ENCODE assay signal across 1 cellular context in the genomic region with DNA sequence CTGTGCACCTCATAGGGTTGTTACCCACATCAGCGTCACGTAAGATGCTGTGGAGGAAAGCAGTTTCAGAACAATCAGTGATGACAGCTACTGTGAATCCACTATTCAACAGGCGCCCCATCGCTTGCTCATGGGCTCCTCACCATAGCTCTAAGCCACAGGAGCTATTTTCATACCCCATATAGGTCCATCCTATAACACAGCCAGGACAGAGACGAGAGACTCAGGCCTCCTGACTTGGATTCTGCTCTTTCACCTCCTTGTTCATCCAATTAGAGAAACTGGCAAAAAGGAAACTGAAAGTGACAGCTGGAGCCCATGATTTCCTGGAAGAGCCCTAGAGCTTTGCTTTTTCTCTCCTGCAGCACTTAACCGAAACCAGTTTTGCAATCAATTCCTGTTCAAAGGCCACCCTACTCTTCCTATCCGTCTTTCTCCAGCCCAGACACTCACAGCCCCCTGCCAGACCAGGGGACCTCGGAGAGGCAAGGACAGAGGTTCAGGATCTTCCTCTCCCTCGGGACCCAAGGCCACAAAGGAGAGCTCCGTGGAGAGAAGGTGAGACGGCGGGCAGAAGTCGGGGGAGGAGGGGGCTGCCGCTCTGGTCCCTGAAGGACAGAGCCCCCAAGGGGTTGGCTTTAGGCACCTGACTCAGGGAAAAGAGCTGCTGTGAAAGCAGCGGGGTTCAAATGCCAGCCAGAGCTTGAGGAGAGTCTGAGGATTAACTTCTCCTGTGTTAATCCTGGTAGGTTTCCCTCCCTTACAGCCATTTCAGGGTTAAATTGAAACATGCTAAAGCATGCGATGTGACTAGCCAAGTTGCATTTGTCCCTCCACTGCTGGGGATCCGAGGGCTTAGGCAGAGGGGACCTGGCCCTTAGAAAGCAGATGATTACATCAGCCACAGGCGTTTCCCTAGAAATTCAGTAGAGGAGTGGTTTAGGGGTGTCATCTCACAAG.
TF ChIP-seq lines count a peak whose summit lies in the region.

APOL6 (plus strand) TSS at position 381 of the 960 bp plus-strand sequence. CDS start 7,980 bp downstream, outside the sequence.

TF ChIP-seq in HepG2, 621 proteins besides CTCF, POLR2A, EP300 and RAD21 (continued from another document and continues in another):
- TF ChIP-seq PRDM15 (CRISPR knock-in tag; IDR thresholded peaks at IDR 0.05) = no peak
- TF ChIP-seq MTF2 (CRISPR knock-in tag; IDR thresholded peaks at IDR 0.05; ENCODE audit: borderline replicate concordance) = no peak
- TF ChIP-seq, protein P1, sequence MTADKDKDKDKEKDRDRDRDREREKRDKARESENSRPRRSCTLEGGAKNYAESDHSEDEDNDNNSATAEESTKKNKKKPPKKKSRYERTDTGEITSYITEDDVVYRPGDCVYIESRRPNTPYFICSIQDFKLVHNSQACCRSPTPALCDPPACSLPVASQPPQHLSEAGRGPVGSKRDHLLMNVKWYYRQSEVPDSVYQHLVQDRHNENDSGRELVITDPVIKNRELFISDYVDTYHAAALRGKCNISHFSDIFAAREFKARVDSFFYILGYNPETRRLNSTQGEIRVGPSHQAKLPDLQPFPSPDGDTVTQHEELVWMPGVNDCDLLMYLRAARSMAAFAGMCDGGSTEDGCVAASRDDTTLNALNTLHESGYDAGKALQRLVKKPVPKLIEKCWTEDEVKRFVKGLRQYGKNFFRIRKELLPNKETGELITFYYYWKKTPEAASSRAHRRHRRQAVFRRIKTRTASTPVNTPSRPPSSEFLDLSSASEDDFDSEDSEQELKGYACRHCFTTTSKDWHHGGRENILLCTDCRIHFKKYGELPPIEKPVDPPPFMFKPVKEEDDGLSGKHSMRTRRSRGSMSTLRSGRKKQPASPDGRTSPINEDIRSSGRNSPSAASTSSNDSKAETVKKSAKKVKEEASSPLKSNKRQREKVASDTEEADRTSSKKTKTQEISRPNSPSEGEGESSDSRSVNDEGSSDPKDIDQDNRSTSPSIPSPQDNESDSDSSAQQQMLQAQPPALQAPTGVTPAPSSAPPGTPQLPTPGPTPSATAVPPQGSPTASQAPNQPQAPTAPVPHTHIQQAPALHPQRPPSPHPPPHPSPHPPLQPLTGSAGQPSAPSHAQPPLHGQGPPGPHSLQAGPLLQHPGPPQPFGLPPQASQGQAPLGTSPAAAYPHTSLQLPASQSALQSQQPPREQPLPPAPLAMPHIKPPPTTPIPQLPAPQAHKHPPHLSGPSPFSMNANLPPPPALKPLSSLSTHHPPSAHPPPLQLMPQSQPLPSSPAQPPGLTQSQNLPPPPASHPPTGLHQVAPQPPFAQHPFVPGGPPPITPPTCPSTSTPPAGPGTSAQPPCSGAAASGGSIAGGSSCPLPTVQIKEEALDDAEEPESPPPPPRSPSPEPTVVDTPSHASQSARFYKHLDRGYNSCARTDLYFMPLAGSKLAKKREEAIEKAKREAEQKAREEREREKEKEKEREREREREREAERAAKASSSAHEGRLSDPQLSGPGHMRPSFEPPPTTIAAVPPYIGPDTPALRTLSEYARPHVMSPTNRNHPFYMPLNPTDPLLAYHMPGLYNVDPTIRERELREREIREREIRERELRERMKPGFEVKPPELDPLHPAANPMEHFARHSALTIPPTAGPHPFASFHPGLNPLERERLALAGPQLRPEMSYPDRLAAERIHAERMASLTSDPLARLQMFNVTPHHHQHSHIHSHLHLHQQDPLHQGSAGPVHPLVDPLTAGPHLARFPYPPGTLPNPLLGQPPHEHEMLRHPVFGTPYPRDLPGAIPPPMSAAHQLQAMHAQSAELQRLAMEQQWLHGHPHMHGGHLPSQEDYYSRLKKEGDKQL (CRISPR knock-in tag; IDR thresholded peaks at IDR 0.05; ENCODE audit: low read depth) = no peak
- no peak for TF ChIP-seq NBN (conservative IDR thresholded peaks at IDR 0.05)
- TF ChIP-seq SRF (IDR thresholded peaks at IDR 0.05; ENCODE audit: low read depth, low read length) = no peak
- TF ChIP-seq ZNF883 (CRISPR knock-in tag; IDR thresholded peaks at IDR 0.05; ENCODE audit: not compliant biosample characterization) = no peak
- TF ChIP-seq ZNF615 (CRISPR knock-in tag; IDR thresholded peaks at IDR 0.05; ENCODE audit: borderline replicate concordance) = no peak
- TF ChIP-seq U2AF2 (IDR thresholded peaks at IDR 0.05; ENCODE audit: low read depth, low read length) = no peak
- TF ChIP-seq, protein P2, sequence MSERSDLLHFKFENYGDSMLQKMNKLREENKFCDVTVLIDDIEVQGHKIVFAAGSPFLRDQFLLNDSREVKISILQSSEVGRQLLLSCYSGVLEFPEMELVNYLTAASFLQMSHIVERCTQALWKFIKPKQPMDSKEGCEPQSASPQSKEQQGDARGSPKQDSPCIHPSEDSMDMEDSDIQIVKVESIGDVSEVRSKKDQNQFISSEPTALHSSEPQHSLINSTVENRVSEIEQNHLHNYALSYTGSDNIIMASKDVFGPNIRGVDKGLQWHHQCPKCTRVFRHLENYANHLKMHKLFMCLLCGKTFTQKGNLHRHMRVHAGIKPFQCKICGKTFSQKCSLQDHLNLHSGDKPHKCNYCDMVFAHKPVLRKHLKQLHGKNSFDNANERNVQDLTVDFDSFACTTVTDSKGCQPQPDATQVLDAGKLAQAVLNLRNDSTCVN (CRISPR knock-in tag; IDR thresholded peaks at IDR 0.05; ENCODE audit: borderline replicate concordance) = no peak
- peak; percentile 81; the same call in 1 of the 2 replicates for TF ChIP-seq ZNF280D (CRISPR knock-in tag; IDR thresholded peaks at IDR 0.05)
- no peak for TF ChIP-seq ZNF629 (CRISPR knock-in tag; conservative IDR thresholded peaks at IDR 0.05)
- TF ChIP-seq NR3C1 (CRISPR knock-in tag; IDR thresholded peaks at IDR 0.05) = no peak
- TF ChIP-seq, protein P3, sequence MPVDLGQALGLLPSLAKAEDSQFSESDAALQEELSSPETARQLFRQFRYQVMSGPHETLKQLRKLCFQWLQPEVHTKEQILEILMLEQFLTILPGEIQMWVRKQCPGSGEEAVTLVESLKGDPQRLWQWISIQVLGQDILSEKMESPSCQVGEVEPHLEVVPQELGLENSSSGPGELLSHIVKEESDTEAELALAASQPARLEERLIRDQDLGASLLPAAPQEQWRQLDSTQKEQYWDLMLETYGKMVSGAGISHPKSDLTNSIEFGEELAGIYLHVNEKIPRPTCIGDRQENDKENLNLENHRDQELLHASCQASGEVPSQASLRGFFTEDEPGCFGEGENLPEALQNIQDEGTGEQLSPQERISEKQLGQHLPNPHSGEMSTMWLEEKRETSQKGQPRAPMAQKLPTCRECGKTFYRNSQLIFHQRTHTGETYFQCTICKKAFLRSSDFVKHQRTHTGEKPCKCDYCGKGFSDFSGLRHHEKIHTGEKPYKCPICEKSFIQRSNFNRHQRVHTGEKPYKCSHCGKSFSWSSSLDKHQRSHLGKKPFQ (CRISPR knock-in tag; IDR thresholded peaks at IDR 0.05; ENCODE audit: insufficient replicate concordance) = no peak
- TF ChIP-seq MXI1 (IDR thresholded peaks at IDR 0.05; ENCODE audit: borderline replicate concordance, low read depth, low read length) = peak; percentile 85; the same call in 1 of the 3 replicates
- no peak for TF ChIP-seq ZSCAN29 (CRISPR knock-in tag; conservative IDR thresholded peaks at IDR 0.05)
- TF ChIP-seq FOXA1 (IDR thresholded peaks at IDR 0.05) = no peak
- no peak for TF ChIP-seq FOXA1 (CRISPR knock-in tag; IDR thresholded peaks at IDR 0.05)
- no peak for TF ChIP-seq REPIN1 (CRISPR knock-in tag; IDR thresholded peaks at IDR 0.05; ENCODE audit: borderline replicate concordance, low read depth)
- TF ChIP-seq MAFF (IDR thresholded peaks at IDR 0.05; ENCODE audit: low read depth, low read length) = no peak
- TF ChIP-seq, protein P4, sequence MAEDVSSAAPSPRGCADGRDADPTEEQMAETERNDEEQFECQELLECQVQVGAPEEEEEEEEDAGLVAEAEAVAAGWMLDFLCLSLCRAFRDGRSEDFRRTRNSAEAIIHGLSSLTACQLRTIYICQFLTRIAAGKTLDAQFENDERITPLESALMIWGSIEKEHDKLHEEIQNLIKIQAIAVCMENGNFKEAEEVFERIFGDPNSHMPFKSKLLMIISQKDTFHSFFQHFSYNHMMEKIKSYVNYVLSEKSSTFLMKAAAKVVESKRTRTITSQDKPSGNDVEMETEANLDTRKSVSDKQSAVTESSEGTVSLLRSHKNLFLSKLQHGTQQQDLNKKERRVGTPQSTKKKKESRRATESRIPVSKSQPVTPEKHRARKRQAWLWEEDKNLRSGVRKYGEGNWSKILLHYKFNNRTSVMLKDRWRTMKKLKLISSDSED (CRISPR knock-in tag; IDR thresholded peaks at IDR 0.05) = no peak
- TF ChIP-seq MAFG (CRISPR knock-in tag; IDR thresholded peaks at IDR 0.05) = no peak
- no peak for TF ChIP-seq SETDB1 (CRISPR knock-in tag; IDR thresholded peaks at IDR 0.05; ENCODE audit: borderline replicate concordance)
- no peak for TF ChIP-seq ZNF124 (CRISPR knock-in tag; IDR thresholded peaks at IDR 0.05)
- TF ChIP-seq RXRB (CRISPR knock-in tag; IDR thresholded peaks at IDR 0.05; ENCODE audit: borderline replicate concordance) = peak; percentile 19; the same call in 1 of the 2 replicates
- no peak for TF ChIP-seq ZNF263 (CRISPR knock-in tag; IDR thresholded peaks at IDR 0.05)
- no peak for TF ChIP-seq SSRP1 (CRISPR knock-in tag; IDR thresholded peaks at IDR 0.05)
- no peak for TF ChIP-seq SUZ12 (IDR thresholded peaks at IDR 0.05; ENCODE audit: low read depth, low read length)
- TF ChIP-seq TBX3 (IDR thresholded peaks at IDR 0.05; ENCODE audit: borderline replicate concordance) = no peak
- TF ChIP-seq ZMAT3 (CRISPR knock-in tag; conservative IDR thresholded peaks at IDR 0.05) = 0 out of 2 replicates have a peak, but pooled peaks have one; percentile 42
- TF ChIP-seq MEIS2 (CRISPR knock-in tag; IDR thresholded peaks at IDR 0.05) = no peak
- TF ChIP-seq ZMYM2 (CRISPR knock-in tag; IDR thresholded peaks at IDR 0.05) = no peak
- TF ChIP-seq HMG20A (CRISPR knock-in tag; IDR thresholded peaks at IDR 0.05; ENCODE audit: borderline replicate concordance) = peak; percentile 41; the same call in 1 of the 2 replicates
- TF ChIP-seq SIN3A (IDR thresholded peaks at IDR 0.05; ENCODE audit: borderline replicate concordance, low read depth, low read length) = peak; percentile 75; the same call in 1 of the 2 replicates
- TF ChIP-seq ATF6 (CRISPR knock-in tag; conservative IDR thresholded peaks at IDR 0.05) = no peak
- TF ChIP-seq ZNF446 (CRISPR knock-in tag; IDR thresholded peaks at IDR 0.05) = no peak
- TF ChIP-seq, protein P5, sequence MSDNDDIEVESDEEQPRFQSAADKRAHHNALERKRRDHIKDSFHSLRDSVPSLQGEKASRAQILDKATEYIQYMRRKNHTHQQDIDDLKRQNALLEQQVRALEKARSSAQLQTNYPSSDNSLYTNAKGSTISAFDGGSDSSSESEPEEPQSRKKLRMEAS (IDR thresholded peaks at IDR 0.05) = peak; percentile 26; the same call in 1 of the 2 replicates
- no peak for TF ChIP-seq ZC3H13 (CRISPR knock-in tag; IDR thresholded peaks at IDR 0.05)
- TF ChIP-seq ELF1 (CRISPR knock-in tag; IDR thresholded peaks at IDR 0.05) = peak; percentile 54; the same call in 1 of the 2 replicates
- no peak for TF ChIP-seq SMAD1 (CRISPR knock-in tag; IDR thresholded peaks at IDR 0.05; ENCODE audit: borderline replicate concordance, low read depth)
- no peak for TF ChIP-seq RBFOX2 (IDR thresholded peaks at IDR 0.05; ENCODE audit: low read depth, low read length)
